ENCODE assay signal across 8 cellular contexts in the genomic region with DNA sequence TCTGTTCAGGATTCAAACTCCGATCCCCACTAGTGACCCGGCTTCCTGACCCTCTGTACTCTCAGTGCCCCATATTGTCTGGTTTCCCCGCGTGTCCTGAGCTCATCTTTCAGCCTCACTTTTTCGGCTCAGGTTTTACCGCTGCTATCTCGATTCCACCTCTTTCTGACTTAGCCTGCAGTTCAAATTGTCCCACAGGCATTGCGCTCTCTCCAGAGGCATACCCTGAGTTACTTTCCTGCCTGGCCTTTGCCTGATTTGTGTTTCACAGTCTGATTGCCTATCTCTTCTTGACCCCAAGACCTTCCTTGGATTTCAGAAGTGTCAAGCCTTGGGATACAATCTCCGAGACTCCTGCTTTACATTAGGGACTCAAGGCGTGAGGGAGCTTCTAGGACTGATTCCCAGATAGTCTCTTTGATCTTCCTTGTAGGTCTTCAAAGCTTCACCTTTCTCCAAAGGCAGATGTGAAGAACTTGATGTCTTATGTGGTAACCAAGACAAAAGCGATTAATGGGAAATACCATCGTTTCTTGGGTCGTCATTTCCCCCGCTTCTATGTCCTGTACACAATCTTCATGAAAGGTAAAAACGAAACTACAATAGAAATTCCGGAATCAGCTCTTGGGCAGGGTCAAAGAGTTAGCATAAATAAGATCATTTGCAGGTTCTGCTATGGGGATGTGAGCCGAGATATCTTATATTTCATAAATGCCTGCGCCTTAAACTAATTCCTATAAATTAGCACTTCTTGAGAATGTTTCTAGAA. TPM values are rescaled to one million over a fixed set of nuclear protein-coding genes. Genes with fewer than 3 reads are reported as not detected.
DNase-seq lines count a peak whose midpoint lies in the region; ATAC-seq, FAIRE-seq and TF ChIP-seq lines count a peak whose summit lies in the region.

No MANE protein-coding gene starts in this region.

- H3K9me3 ChIP-seq in A549 (no peaks in the 10 kb centered on the region), stomach (no peaks in the 10 kb centered on the region)

- ATAC-seq in A549 (no peak), GM19452 (IDR thresholded peaks at IDR 0.05; ENCODE audit: unreplicated experiment) (no peak), HG03354 (IDR thresholded peaks at IDR 0.05; ENCODE audit: poor library complexity, severe bottlenecking, unreplicated experiment) (no peak)

- POLR2A ChIA-PET in A549 (lab: Yijun Ruan, JAX) = interaction anchor here (0.6 to 1.1 kb wide), 4 partner anchors 13 to 285 kb away, joined by 3 to 8 read pairs (median 3); a partner anchor contains a TSS

- peaks cover 27 to 38% (median 32%) of the 10 kb centered on the region in 4 donors for H3K36me3 ChIP-seq in stomach

- DNase-seq in A549 (ENCODE audit: low read depth in 1 of 2, low spot score in 1 of 2) (no peak), HFFc6 (no peak), islet precursor cell (peak; percentile 65), stomach (no peak), KG1 (lab: John Stamatoyannopoulos, UW) (no peak)
- no peak for DNase-seq in activated naive CD8-positive, alpha-beta T cell treated with anti-CD3 and anti-CD28 coated beads for 36 hours

- no peaks in the 10 kb centered on the region for H3K27me3 ChIP-seq in stomach

- H3K4me3 Mint-ChIP-seq in HFFc6 = peak overlapping the region; percentile 96
- peak overlapping the region; percentile 98 for H3K4me3 Mint-ChIP-seq in activated naive CD8-positive, alpha-beta T cell treated with anti-CD3 and anti-CD28 coated beads for 36 hours

- H3K4me1 Mint-ChIP-seq in HFFc6 (ENCODE audit: low read depth) = peaks cover 33% of the 10 kb centered on the region
- H3K4me1 Mint-ChIP-seq in activated naive CD8-positive, alpha-beta T cell treated with anti-CD3 and anti-CD28 coated beads for 36 hours = peaks cover 26% of the 10 kb centered on the region

- no peak for FAIRE-seq in A549 (lab: Jason Lieb, UNC)

- 6% methylated on average over 18 of the region's 18 CpGs for WGBS in A549 (ENCODE audit: missing lambda C conversion rate)
- WGBS in stomach, 5 donors = 9 to 21% (median 15%) methylated on average over 18 of the region's 18 CpGs

- peaks cover 6% of the 10 kb centered on the region for H3K36me3 Mint-ChIP-seq in HFFc6 (ENCODE audit: low read depth)
- H3K36me3 Mint-ChIP-seq in activated naive CD8-positive, alpha-beta T cell treated with anti-CD3 and anti-CD28 coated beads for 36 hours = peaks cover 19% of the 10 kb centered on the region

- TF ChIP-seq POLR2A in A549 (IDR thresholded peaks at IDR 0.05; ENCODE audit: low read length) (no peak), stomach (IDR thresholded peaks at IDR 0.05) (no peak)

- no peaks in the 10 kb centered on the region; the same call in 1 of the 2 replicates for H3K27me3 Mint-ChIP-seq in HFFc6 (ENCODE audit: insufficient read depth)
- H3K27me3 Mint-ChIP-seq in activated naive CD8-positive, alpha-beta T cell treated with anti-CD3 and anti-CD28 coated beads for 36 hours = no peaks in the 10 kb centered on the region

- H3K4me3 ChIP-seq in A549 = peak overlapping the region; percentile 72
- H3K4me3 ChIP-seq in stomach = peak overlapping the region; percentile 76 to 90 (median 82)

- H3K4me2 ChIP-seq in A549 = peak overlapping the region; percentile 93

- TF ChIP-seq EP300 in A549 (IDR thresholded peaks at IDR 0.05) (no peak), stomach (IDR thresholded peaks at IDR 0.05) (no peak)

- peak overlapping the region; percentile 90 to 92 for H3K27ac ChIP-seq in A549
- H3K27ac ChIP-seq in stomach = peak overlapping the region; percentile 64 to 98 (median 97)

- no peaks in the 10 kb centered on the region for H3K9me3 Mint-ChIP-seq in HFFc6
- H3K9me3 Mint-ChIP-seq in activated naive CD8-positive, alpha-beta T cell treated with anti-CD3 and anti-CD28 coated beads for 36 hours = no peaks in the 10 kb centered on the region

- TF ChIP-seq RAD21 in A549 (conservative IDR thresholded peaks at IDR 0.05 in 1 of 2, IDR thresholded peaks at IDR 0.05 in 1 of 2) = no peak

- CTCF ChIA-PET in A549 (lab: Yijun Ruan, JAX) = interaction anchor here (0.6 to 1.6 kb wide), 6 partner anchors 10 to 301 kb away, joined by 3 to 8 read pairs (median 4); no protein-coding TSS in a partner anchor

- TF ChIP-seq CTCF in A549 (IDR thresholded peaks at IDR 0.05) (no peak), HFFc6 (IDR thresholded peaks at IDR 0.05) (no peak), stomach (IDR thresholded peaks at IDR 0.05) (no peak)

- intact Hi-C loops in stomach (cut with DNase I; ENCODE audit: low total_unique reads) = no loop called here

- H3K4me1 ChIP-seq in A549 (peaks cover 10% of the 10 kb centered on the region; the same call in 2 of the 3 replicates), stomach (peaks cover 22 to 43% (median 29%) of the 10 kb centered on the region in 4 donors)

- H3K27ac Mint-ChIP-seq in HFFc6 = peak overlapping the region; percentile 89
- peak overlapping the region; percentile 95 for H3K27ac Mint-ChIP-seq in activated naive CD8-positive, alpha-beta T cell treated with anti-CD3 and anti-CD28 coated beads for 36 hours

TF ChIP-seq in A549, 52 proteins besides CTCF, POLR2A, EP300 and RAD21:
- TF ChIP-seq SMC3 (IDR thresholded peaks at IDR 0.05) = no peak
- TF ChIP-seq SREBF2 (IDR thresholded peaks at IDR 0.05) = no peak
- TF ChIP-seq MYC (IDR thresholded peaks at IDR 0.05; ENCODE audit: borderline replicate concordance, low read length) = no peak
- TF ChIP-seq GATA3 (IDR thresholded peaks at IDR 0.05; ENCODE audit: borderline replicate concordance) = no peak
- no peak for TF ChIP-seq NPAS2 (CRISPR knock-in tag; IDR thresholded peaks at IDR 0.05; ENCODE audit: borderline replicate concordance)
- peak; percentile 46; the same call in 1 of the 2 replicates for TF ChIP-seq KDM5A (IDR thresholded peaks at IDR 0.05)
- no peak for TF ChIP-seq TP53 (CRISPR knock-in tag; IDR thresholded peaks at IDR 0.05)
- TF ChIP-seq KDM1A (IDR thresholded peaks at IDR 0.05; ENCODE audit: low read depth) = no peak

RNA-seq across cellular contexts. Expression of a gene that starts 0.7 kb away (rescaled TPM):
- polyA plus RNA-seq in A549 (2011; rRNA removed) (72.9 and 83.0 TPM in 2 replicates), A549 (2017; fragmentation: RNase III; extraction: RNeasy Plus Mini Kit Qiagen cat#74134 plus additional on column Dnase treatment) (29.6 to 35.9 TPM (median 31.5 TPM) in 3 replicates), stomach (10 to 100 TPM; 41.8 to 79.4 (median 70.6) TPM)
- polyA plus RNA-seq in A549 (2012; cell fraction: cytosol; rRNA removed) = 32.0 and 43.0 TPM in 2 replicates
- polyA plus RNA-seq in A549 (2012; cell fraction: nucleus; rRNA removed) = 61.9 and 103 TPM in 2 replicates
- polyA minus RNA-seq in A549 (2011; rRNA and poly(A)+ RNA removed) = 41.2 and 41.8 TPM in 2 replicates
- total RNA-seq in HFFc6 (2021; fragmentation: NEBNext Ultra II Directional; extraction: Animal tissue kit (Norgen Biotek cat#: 25700)) = 10 to 100 TPM; 19.6 to 27.6 (median 25.2) TPM
- 10 to 100 TPM; 67.2 to 69.4 TPM for total RNA-seq in activated naive CD8-positive, alpha-beta T cell treated with anti-CD3 and anti-CD28 coated beads for 36 hours
- 100 to 1,000 TPM in 2 of 5 donors, 10 to 100 TPM in 3; 33.6 to 527 (median 92.9) TPM for total RNA-seq in stomach

RNA-seq across cellular contexts. Expression of a gene that starts 22.6 kb away (rescaled TPM):
- polyA plus RNA-seq in A549 (2011; rRNA removed) (80.7 and 82.6 TPM in 2 replicates), A549 (2017; fragmentation: RNase III; extraction: RNeasy Plus Mini Kit Qiagen cat#74134 plus additional on column Dnase treatment) (28.3 to 31.6 TPM (median 30.8 TPM) in 3 replicates), stomach (10 to 100 TPM in 2 of 3 donors, 1 to 10 TPM in 1; 5.0 to 15.9 (median 10.3) TPM)
- polyA plus RNA-seq in A549 (2012; cell fraction: cytosol; rRNA removed) = 33.1 and 42.8 TPM in 2 replicates
- polyA plus RNA-seq in A549 (2012; cell fraction: nucleus; rRNA removed) = 43.9 and 98.0 TPM in 2 replicates
- polyA minus RNA-seq in A549 (2011; rRNA and poly(A)+ RNA removed) = 76.3 and 109 TPM in 2 replicates
- total RNA-seq in HFFc6 (2021; fragmentation: NEBNext Ultra II Directional; extraction: Animal tissue kit (Norgen Biotek cat#: 25700)) = 10 to 100 TPM; 32.0 to 37.4 (median 34.0) TPM
- total RNA-seq in activated naive CD8-positive, alpha-beta T cell treated with anti-CD3 and anti-CD28 coated beads for 36 hours = 10 to 100 TPM; 24.5 to 27.3 TPM
- total RNA-seq in stomach = 100 to 1,000 TPM in 2 of 5 donors, 10 to 100 TPM in 3; 29.0 to 348 (median 94.2) TPM

RNA-seq across cellular contexts. Expression of a gene that starts 34.6 kb away (rescaled TPM):
- polyA plus RNA-seq in A549 (2011; rRNA removed) (20.3 and 21.6 TPM in 2 replicates), A549 (2017; fragmentation: RNase III; extraction: RNeasy Plus Mini Kit Qiagen cat#74134 plus additional on column Dnase treatment) (9.9 to 11.1 TPM (median 10.3 TPM) in 3 replicates), stomach (1 to 10 TPM; 6.0 to 8.8 (median 6.9) TPM)
- polyA plus RNA-seq in A549 (2012; cell fraction: cytosol; rRNA removed) = 8.4 and 10.1 TPM in 2 replicates
- 9.2 and 13.5 TPM in 2 replicates for polyA plus RNA-seq in A549 (2012; cell fraction: nucleus; rRNA removed)
- 15.0 and 16.9 TPM in 2 replicates for polyA minus RNA-seq in A549 (2011; rRNA and poly(A)+ RNA removed)
- total RNA-seq in HFFc6 (2021; fragmentation: NEBNext Ultra II Directional; extraction: Animal tissue kit (Norgen Biotek cat#: 25700)) = 10 to 100 TPM; 21.2 to 28.6 (median 24.1) TPM
- total RNA-seq in activated naive CD8-positive, alpha-beta T cell treated with anti-CD3 and anti-CD28 coated beads for 36 hours = 10 to 100 TPM; 10.5 to 10.9 TPM
- 100 to 1,000 TPM in 1 of 5 donors, 10 to 100 TPM in 4; 12.5 to 117 (median 22.9) TPM for total RNA-seq in stomach
